In the genomic region with DNA sequence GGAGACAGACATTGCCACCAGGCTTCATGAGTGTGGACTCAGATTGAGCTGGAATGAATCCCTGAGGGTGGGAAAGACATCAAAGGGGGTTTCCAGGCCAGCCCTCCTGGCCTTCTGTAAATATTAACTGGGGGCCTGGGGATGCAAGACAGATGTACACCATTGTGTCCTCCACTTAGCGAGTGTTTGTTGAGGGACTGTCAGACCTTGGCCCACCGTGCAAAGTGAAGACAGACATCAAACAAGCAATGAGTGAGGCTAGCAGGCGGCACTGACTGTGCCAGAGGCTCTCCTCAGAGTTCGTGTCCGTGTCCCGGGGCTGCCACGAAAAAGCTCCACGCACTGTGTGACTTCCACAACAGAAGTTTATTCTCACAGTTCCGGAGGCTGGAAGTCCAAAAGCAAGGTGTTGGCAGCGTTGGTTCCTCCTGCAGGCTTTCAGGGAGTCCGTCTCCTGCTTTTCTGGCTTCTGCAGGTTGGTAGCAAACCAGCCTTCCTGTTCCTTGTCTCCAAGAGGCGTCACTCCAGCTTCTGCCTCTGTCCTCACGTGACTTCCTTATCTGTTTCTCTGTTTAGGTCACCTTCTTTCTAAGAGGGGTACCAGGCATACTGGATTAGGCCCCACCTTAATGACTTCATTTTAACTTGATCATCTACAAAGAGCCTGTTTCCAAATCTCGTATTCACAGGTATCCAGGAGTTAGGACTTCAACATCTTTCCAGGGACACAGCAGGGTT, we compare ENCODE assay signal across 25 cellular contexts. TPM values are rescaled to one million over a fixed set of nuclear protein-coding genes. Genes with fewer than 3 reads are reported as not detected.
DNase-seq lines count a peak whose midpoint lies in the region; ATAC-seq and TF ChIP-seq lines count a peak whose summit lies in the region.
"Had no signal": no experiment of that assay in that cellular context is flagged by ENCODE, and none has a peak within 500 bp of the region (broad histone marks: within the 10 kb centered on the region; RNA-seq: fewer than 3 reads in every experiment).

No MANE protein-coding gene starts in this region.

- H3K4me3 ChIP-seq in osteoblast (ENCODE audit: insufficient read depth, low read length) (no peak overlapping the region), spleen (no peak overlapping the region), foreskin fibroblast (ENCODE audit: low read depth in 1 of 2, low read length in 2 of 2) (no peak overlapping the region)
- H3K4me3 ChIP-seq: BLaER1, GM12878 had no signal

- H2AFZ ChIP-seq in osteoblast (ENCODE audit: low read length), result no peak overlapping the region

- DNase-seq in glutamatergic neuron, result no peak
- DNase-seq in osteoblast (ENCODE audit: insufficient read length, low spot score, missing footprints), result peak; percentile 8
- DNase-seq in spleen, result peak; percentile 54
- DNase-seq in OCI-M1 (lab: John Stamatoyannopoulos, UW), result no peak
- no peak for DNase-seq in activated naive CD8-positive, alpha-beta T cell treated with anti-CD3 and anti-CD28 coated beads, Interleukin-2, amount 50 U/mL, for 24 hours
- DNase-seq in foreskin fibroblast, result no peak
- DNase-seq: 8988T; ACHN; BE2C; C1 segment of cervical spinal cord; CD4-positive, alpha-beta memory T cell; CD4-positive, CD25-positive, alpha-beta regulatory T cell; CD8-positive, alpha-beta memory T cell; COR-L47; DMS 273 treated with DMSO at 0.1 percent for 48 hours; DMS153; DMS53; DMS79; DND-41; EL; GDM1 had no signal

- H3K4me3 Mint-ChIP-seq in glutamatergic neuron (ENCODE audit: unreplicated experiment), result no peak overlapping the region
- no peak overlapping the region for H3K4me3 Mint-ChIP-seq in activated naive CD8-positive, alpha-beta T cell treated with anti-CD3 and anti-CD28 coated beads, Interleukin-2, amount 50 U/mL, for 24 hours
- H3K4me3 Mint-ChIP-seq: CD14-positive monocyte; CD4-positive, alpha-beta memory T cell; CD4-positive, CD25-positive, alpha-beta regulatory T cell; CD8-positive, alpha-beta memory T cell had no signal

- H3K36me3 Mint-ChIP-seq in glutamatergic neuron (ENCODE audit: unreplicated experiment), result no peaks in the 10 kb centered on the region
- no peaks in the 10 kb centered on the region for H3K36me3 Mint-ChIP-seq in activated naive CD8-positive, alpha-beta T cell treated with anti-CD3 and anti-CD28 coated beads, Interleukin-2, amount 50 U/mL, for 24 hours (ENCODE audit: low read depth)
- H3K36me3 Mint-ChIP-seq: CD14-positive monocyte; CD4-positive, alpha-beta memory T cell; CD4-positive, CD25-positive, alpha-beta regulatory T cell; CD8-positive, alpha-beta memory T cell had no signal

- H3K27me3 Mint-ChIP-seq in glutamatergic neuron (ENCODE audit: unreplicated experiment), result peaks cover 34% of the 10 kb centered on the region
- peaks cover 10% of the 10 kb centered on the region for H3K27me3 Mint-ChIP-seq in activated naive CD8-positive, alpha-beta T cell treated with anti-CD3 and anti-CD28 coated beads, Interleukin-2, amount 50 U/mL, for 24 hours
- H3K27me3 Mint-ChIP-seq: CD4-positive, CD25-positive, alpha-beta regulatory T cell had no signal

- WGBS in spleen, 5 donors, result 75 to 83% (median 81%) methylated on average over 12 to 14 of the region's 14 CpGs

- H3K27ac Mint-ChIP-seq in glutamatergic neuron (ENCODE audit: unreplicated experiment), result peak overlapping the region; percentile 70
- no peak overlapping the region for H3K27ac Mint-ChIP-seq in activated naive CD8-positive, alpha-beta T cell treated with anti-CD3 and anti-CD28 coated beads, Interleukin-2, amount 50 U/mL, for 24 hours
- H3K27ac Mint-ChIP-seq: CD14-positive monocyte; CD4-positive, alpha-beta memory T cell; CD4-positive, CD25-positive, alpha-beta regulatory T cell; CD8-positive, alpha-beta memory T cell had no signal

- H3K27ac ChIP-seq in osteoblast (ENCODE audit: low read depth, low read length) (no peak overlapping the region), spleen (no peak overlapping the region)
- H3K27ac ChIP-seq: BLaER1 had no signal

- H3K27me3 ChIP-seq in osteoblast (ENCODE audit: insufficient read depth, low read length) (no peaks in the 10 kb centered on the region), spleen (replicated peaks in 1 of 7) (peaks cover 0 to 57% (median 0%) of the 10 kb centered on the region in 7 donors)
- H3K27me3 ChIP-seq: BE2C, BLaER1 had no signal

- H3K9me3 Mint-ChIP-seq in glutamatergic neuron (ENCODE audit: unreplicated experiment), result peaks cover 33% of the 10 kb centered on the region
- no peaks in the 10 kb centered on the region for H3K9me3 Mint-ChIP-seq in activated naive CD8-positive, alpha-beta T cell treated with anti-CD3 and anti-CD28 coated beads, Interleukin-2, amount 50 U/mL, for 24 hours
- H3K9me3 Mint-ChIP-seq: CD14-positive monocyte; CD4-positive, alpha-beta memory T cell; CD4-positive, CD25-positive, alpha-beta regulatory T cell; CD8-positive, alpha-beta memory T cell had no signal

- no peak for TF ChIP-seq POLR2A in spleen (IDR thresholded peaks at IDR 0.05)

- H3K9me3 ChIP-seq in osteoblast (ENCODE audit: low read depth, low read length), result no peaks in the 10 kb centered on the region
- no peaks in the 10 kb centered on the region for H3K9me3 ChIP-seq in spleen
- H3K9me3 ChIP-seq: BE2C, BLaER1 had no signal

- TF ChIP-seq CTCF in glutamatergic neuron (IDR thresholded peaks at IDR 0.05; ENCODE audit: partially characterized antibody, unreplicated experiment), result no peak
- no peak for TF ChIP-seq CTCF in osteoblast (IDR thresholded peaks at IDR 0.05; ENCODE audit: extremely low read depth, low read depth, low read length)
- TF ChIP-seq CTCF in spleen (IDR thresholded peaks at IDR 0.05 in 8 of 11, conservative IDR thresholded peaks at IDR 0.05 in 3 of 11), result no peak
- no peak for TF ChIP-seq CTCF in foreskin fibroblast (IDR thresholded peaks at IDR 0.05; ENCODE audit: low read depth, low read length)

- intact Hi-C loops in spleen (cut with DNase I; ENCODE audit: low total_unique reads), result no loop called here

- peaks cover 15% of the 10 kb centered on the region for H3K4me1 Mint-ChIP-seq in glutamatergic neuron (ENCODE audit: low read depth, unreplicated experiment)
- H3K4me1 Mint-ChIP-seq in activated naive CD8-positive, alpha-beta T cell treated with anti-CD3 and anti-CD28 coated beads, Interleukin-2, amount 50 U/mL, for 24 hours, result no peaks in the 10 kb centered on the region
- H3K4me1 Mint-ChIP-seq: CD14-positive monocyte; CD4-positive, alpha-beta memory T cell; CD4-positive, CD25-positive, alpha-beta regulatory T cell; CD8-positive, alpha-beta memory T cell had no signal

- no peaks in the 10 kb centered on the region for H3K79me2 ChIP-seq in osteoblast (ENCODE audit: insufficient read depth, low read length)

- H3K4me1 ChIP-seq in osteoblast (ENCODE audit: insufficient read depth, low read length) (no peaks in the 10 kb centered on the region), spleen (no peaks in the 10 kb centered on the region)
- H3K4me1 ChIP-seq: BE2C, BLaER1 had no signal

- no peak for ATAC-seq in activated naive CD8-positive, alpha-beta T cell treated with anti-CD3 and anti-CD28 coated beads, Interleukin-2, amount 50 U/mL, for 24 hours
- ATAC-seq: GM12878 had no signal

- H3K36me3 ChIP-seq in osteoblast (ENCODE audit: insufficient read depth, low read length) (no peaks in the 10 kb centered on the region), spleen (no peaks in the 10 kb centered on the region)
- H3K36me3 ChIP-seq: BE2C, BLaER1 had no signal

- H3K4me2 ChIP-seq in osteoblast (ENCODE audit: insufficient read depth, low read length), result no peak overlapping the region
- H3K4me2 ChIP-seq: BLaER1 had no signal

- no peaks in the 10 kb centered on the region for H4K20me1 ChIP-seq in osteoblast (ENCODE audit: insufficient read depth, low read length)

RNA-seq across cellular contexts. Expression of a gene that starts 59.1 kb away (rescaled TPM):
- total RNA-seq in glutamatergic neuron (ENCODE audit: unreplicated experiment) (179 TPM), osteoblast (under 0.01 TPM in 2 replicates), spleen (under 1 TPM; 0.32 to 0.69 (median 0.52) TPM)
- under 1 TPM; 0.06 to 0.35 (median 0.26) TPM for polyA plus RNA-seq in spleen
- total RNA-seq: G401 had no signal
- polyA plus RNA-seq: CD14-positive monocyte had no signal

Comparison
In these comparisons a context has a peak if more than half of its experiments do, and no peak if none do; other contexts are left out.
1. DNase-seq: peak in osteoblast (single experiment) and spleen (single experiment); none in glutamatergic neuron (single experiment), OCI-M1 (single experiment), activated naive CD8-positive, alpha-beta T cell treated with anti-CD3 and anti-CD28 coated beads, Interleukin-2, amount 50 U/mL, for 24 hours (single experiment) and foreskin fibroblast (0 of 2).
2. RNA of a gene that starts 59.1 kb away (total RNA-seq): 179 TPM in glutamatergic neuron (single experiment); 0.32 to 0.69 TPM in spleen and under 0.01 TPM in osteoblast; every median in the first group is over 100 times any median in the second.